15 cellular contexts compared by ENCODE assay signal in genomic region chr17:43651621-43652480, GRCh38. TPM values are rescaled to one million over a fixed set of nuclear protein-coding genes. Genes with fewer than 3 reads are reported as not detected.
DNase-seq lines count a peak whose midpoint lies in the region; ATAC-seq and TF ChIP-seq lines count a peak whose summit lies in the region.
"Had no signal": no experiment of that assay in that cellular context is flagged by ENCODE, and none has a peak within 500 bp of the region (broad histone marks: within the 10 kb centered on the region; RNA-seq: fewer than 3 reads in every experiment).

No MANE protein-coding gene starts in this region.

- no peaks in the 10 kb centered on the region for H3K79me1 ChIP-seq in mesenchymal stem cell (replicated peaks; ENCODE audit: low read length, poor library complexity, severe bottlenecking)

- TF ChIP-seq CTCF in HEK293 (tag by site-specific recombination; IDR thresholded peaks at IDR 0.05): no peak
- TF ChIP-seq CTCF in choroid plexus epithelial cell (conservative IDR thresholded peaks at IDR 0.05; ENCODE audit: low read depth, low read length): no peak
- TF ChIP-seq CTCF in progenitor cell of endocrine pancreas (IDR thresholded peaks at IDR 0.05; ENCODE audit: unreplicated experiment): no peak

- H2BK120ac ChIP-seq in mesenchymal stem cell (ENCODE audit: low read depth, low read length): no peak overlapping the region

- no peak overlapping the region for H3K4me3 ChIP-seq in HEK293 (ENCODE audit: low read depth, low read length)
- H3K4me3 ChIP-seq in choroid plexus epithelial cell (ENCODE audit: low read depth, low read length): no peak overlapping the region
- H3K4me3 ChIP-seq in mesenchymal stem cell (ENCODE audit: insufficient read depth in 1 of 2, low read depth in 1 of 2, low read length in 2 of 2): no peak overlapping the region
- H3K4me3 ChIP-seq in SJCRH30: no peak overlapping the region

- H3K9me3 ChIP-seq in HEK293 (ENCODE audit: control insufficient read depth, insufficient read depth, low read depth, low read length) (no peaks in the 10 kb centered on the region), mesenchymal stem cell (ENCODE audit: control insufficient read depth, low read length) (no peaks in the 10 kb centered on the region), SJCRH30 (replicated peaks) (no peaks in the 10 kb centered on the region)

- WGBS in mesenchymal stem cell: 55% methylated on average over 15 of the region's 16 CpGs

- no peak overlapping the region for H3K14ac ChIP-seq in mesenchymal stem cell (ENCODE audit: low read length in 2 of 2)

- H3K9me3 Mint-ChIP-seq in progenitor cell of endocrine pancreas (ENCODE audit: low read depth): no peaks in the 10 kb centered on the region

- H3K4me1 Mint-ChIP-seq in progenitor cell of endocrine pancreas (ENCODE audit: low read depth): peaks cover 11% of the 10 kb centered on the region

- DNase-seq in choroid plexus epithelial cell (ENCODE audit: low read depth) (peak; percentile 21), mesenchymal stem cell (no peak), progenitor cell of endocrine pancreas (ENCODE audit: low spot score, unreplicated experiment) (no peak), NCI-H1092 treated with DMSO at 0.1 percent for 48 hours (lab: John Stamatoyannopoulos, UW) (no peak), SJCRH30 (no peak)
- DNase-seq: AML-193, DND-41, H7, NCI-H2227 treated with DMSO at 0.1 percent for 48 hours, RPMI8226, SHP77 treated with DMSO at 0.1 percent for 48 hours had no signal

- CTCF ChIA-PET in HEK293 (lab: Yijun Ruan, JAX): interaction anchor here (0.6 to 2.3 kb wide), 6 partner anchors 22 to 292 kb away, joined by 3 to 10 read pairs (median 4); no protein-coding TSS in a partner anchor

- H4K91ac ChIP-seq in mesenchymal stem cell (ENCODE audit: low read length): no peak overlapping the region

- no peak overlapping the region for H3K4me3 Mint-ChIP-seq in progenitor cell of endocrine pancreas (ENCODE audit: low read depth)

- no peak overlapping the region for H3K23ac ChIP-seq in mesenchymal stem cell (ENCODE audit: low read length in 2 of 2)

- POLR2A ChIA-PET in HEK293 (lab: Yijun Ruan, JAX): interaction anchor here (0.6 kb wide), 1 partner anchor 107 kb away, joined by 4 read pairs; no protein-coding TSS in a partner anchor

- H3K27me3 Mint-ChIP-seq in progenitor cell of endocrine pancreas: peaks cover 13% of the 10 kb centered on the region

- H3K27ac Mint-ChIP-seq in progenitor cell of endocrine pancreas: peak overlapping the region; percentile 13

- no peak overlapping the region for H2BK12ac ChIP-seq in mesenchymal stem cell (ENCODE audit: low read length in 2 of 2)

- H2BK15ac ChIP-seq in mesenchymal stem cell (ENCODE audit: low read depth, poor library complexity, severe bottlenecking): no peak overlapping the region

- H3K27ac ChIP-seq in HEK293 (ENCODE audit: extremely low read depth, low read depth, low read length) (no peak overlapping the region), mesenchymal stem cell (ENCODE audit: low read length, poor library complexity, severe bottlenecking) (no peak overlapping the region), SJCRH30 (no peak overlapping the region)
- H3K27ac ChIP-seq: C4-2B had no signal

- H3K4ac ChIP-seq in mesenchymal stem cell (ENCODE audit: low read depth in 1 of 2, low read length in 2 of 2): no peak overlapping the region

- H2BK5ac ChIP-seq in mesenchymal stem cell (ENCODE audit: low read depth, low read length, poor library complexity, severe bottlenecking): no peak overlapping the region

- H3K36me3 ChIP-seq in HEK293 (ENCODE audit: control insufficient read depth in 2 of 2, insufficient read depth in 1 of 2, low read length in 2 of 2) (no peaks in the 10 kb centered on the region), mesenchymal stem cell (ENCODE audit: control insufficient read depth in 1 of 2, insufficient read depth in 2 of 2, low read depth in 1 of 2, low read length in 2 of 2) (no peaks in the 10 kb centered on the region), SJCRH30 (no peaks in the 10 kb centered on the region)

- H2AK5ac ChIP-seq in mesenchymal stem cell (ENCODE audit: low read length, severe bottlenecking): no peak overlapping the region

- peaks cover 36 to 60% of the 10 kb centered on the region in 2 experiments for H3K27me3 ChIP-seq in mesenchymal stem cell (ENCODE audit: control insufficient read depth in 1 of 2, insufficient read depth in 1 of 2, low read length in 2 of 2)
- no peaks in the 10 kb centered on the region for H3K27me3 ChIP-seq in SJCRH30

- H3K4me1 ChIP-seq in HEK293 (ENCODE audit: control insufficient read depth, insufficient read depth, low read length) (peaks cover 14% of the 10 kb centered on the region), mesenchymal stem cell (ENCODE audit: control insufficient read depth, insufficient read depth, low read depth, low read length) (no peaks in the 10 kb centered on the region), SJCRH30 (peaks cover 10% of the 10 kb centered on the region)

- no peaks in the 10 kb centered on the region for H3K36me3 Mint-ChIP-seq in progenitor cell of endocrine pancreas (ENCODE audit: insufficient read depth)

- H3K4me2 ChIP-seq in mesenchymal stem cell (ENCODE audit: low read length, poor library complexity, severe bottlenecking): no peak overlapping the region

- no peak overlapping the region for H3K9ac ChIP-seq in mesenchymal stem cell (ENCODE audit: low read length)

- no peak overlapping the region for H3K18ac ChIP-seq in mesenchymal stem cell (ENCODE audit: low read depth in 1 of 2, low read length in 2 of 2)

- no peak for ATAC-seq in HG02884 (IDR thresholded peaks at IDR 0.05; ENCODE audit: unreplicated experiment)
- ATAC-seq: SK-N-SH treated with all-trans-retinoic acid at 6 μM for 48 hours had no signal

- peak overlapping the region; percentile 75 for H4K8ac ChIP-seq in mesenchymal stem cell (ENCODE audit: low read length)

- H2AFZ ChIP-seq in mesenchymal stem cell (ENCODE audit: low read depth, low read length): no peak overlapping the region

TF ChIP-seq in HEK293, 187 proteins besides CTCF, POLR2A, EP300 and RAD21:
- TF ChIP-seq ZIC2 (tag by site-specific recombination; IDR thresholded peaks at IDR 0.05): peak; percentile 22; the same call in 1 of the 2 replicates
- no peak for TF ChIP-seq ZNF223 (tag by site-specific recombination; IDR thresholded peaks at IDR 0.05)

RNA-seq across cellular contexts. Expression of gene MEOX1, which starts 9.9 kb away (rescaled TPM):
- not detected for polyA plus RNA-seq in mesenchymal stem cell (2013, experiment 1 of 2)
- polyA plus RNA-seq in mesenchymal stem cell (2013, experiment 2 of 2): not detected
- total RNA-seq in progenitor cell of endocrine pancreas: 1.1 and 1.2 TPM in 2 replicates
- 44.6 and 44.7 TPM in 2 replicates for total RNA-seq in SJCRH30 (2014; rRNA removed; shearing (Covaris generic))
- total RNA-seq: H7 had no signal

Comparison
In these comparisons a context has a peak if more than half of its experiments do, and no peak if none do; other contexts are left out.
1. RNA of gene MEOX1, which starts 9.9 kb away (total RNA-seq): 44.6 to 44.7 TPM in SJCRH30; 1.1 to 1.2 TPM in progenitor cell of endocrine pancreas; every median in the first group is over 10 times any median in the second.